In genomic region chr16:85086347-85087291, GRCh38 we compare ENCODE assay signal across 8 cellular contexts. TPM values are rescaled to one million over a fixed set of nuclear protein-coding genes. Genes with fewer than 3 reads are reported as not detected.
DNase-seq lines count a peak whose midpoint lies in the region; ATAC-seq and TF ChIP-seq lines count a peak whose summit lies in the region.

No MANE protein-coding gene starts in this region.

- H3K36me3 ChIP-seq in DOHH2 (ENCODE audit: control insufficient read depth, low read length), result no peaks in the 10 kb centered on the region
- H3K36me3 ChIP-seq in PC-3 (ENCODE audit: low read depth, low read length), result no peaks in the 10 kb centered on the region
- peaks cover 94% of the 10 kb centered on the region for H3K36me3 ChIP-seq in neutrophil
- H3K36me3 ChIP-seq in thoracic aorta, result peaks cover 6% of the 10 kb centered on the region

- H3K4me1 ChIP-seq in DOHH2 (ENCODE audit: control insufficient read depth, low read length) (peaks cover 15% of the 10 kb centered on the region), PC-3 (ENCODE audit: insufficient read depth, low read length) (no peaks in the 10 kb centered on the region), neutrophil (ENCODE audit: control insufficient read depth in 1 of 2, insufficient read depth in 1 of 2, low read depth in 1 of 2, low read length in 1 of 2) (peaks cover 18 to 19% of the 10 kb centered on the region in 2 experiments), thoracic aorta (ENCODE audit: control insufficient read depth in 1 of 2, low read depth in 2 of 2) (peaks cover 13 to 18% of the 10 kb centered on the region in 2 donors)

- DNase-seq in PC-3, result peak; percentile 64
- peak; percentile 79 for DNase-seq in activated T-cell treated with anti-CD3 and anti-CD28 coated beads, Interleukin-2, amount 50 U/mL, for 1 hour
- DNase-seq in fibroblast of peridontal ligament (ENCODE audit: extremely low read depth), result peak; percentile 64
- no peak for DNase-seq in thoracic aorta (ENCODE audit: low spot score)

- H3K9me3 ChIP-seq in DOHH2 (ENCODE audit: control insufficient read depth, insufficient read depth, low read length), result no peaks in the 10 kb centered on the region
- no peaks in the 10 kb centered on the region for H3K9me3 ChIP-seq in PC-3 (ENCODE audit: low read length)
- H3K9me3 ChIP-seq in neutrophil, result no peaks in the 10 kb centered on the region
- no peaks in the 10 kb centered on the region for H3K9me3 ChIP-seq in thoracic aorta

- CTCF ChIA-PET in PC-3 (lab: Charles Lee), result interaction anchor here (0.6 to 1.2 kb wide), 3 partner anchors 30 to 109 kb away, joined by 4 to 5 read pairs (median 5); partner anchors contain the start of gene ZDHHC7

- H4K20me1 ChIP-seq in DOHH2 (ENCODE audit: control insufficient read depth, insufficient read depth, low read depth, low read length), result no peaks in the 10 kb centered on the region
- no peaks in the 10 kb centered on the region for H4K20me1 ChIP-seq in PC-3 (ENCODE audit: low read length)

- POLR2A ChIA-PET in PC-3 (lab: Charles Lee; ENCODE audit: unreplicated experiment), result no interaction called here

- no peaks in the 10 kb centered on the region for H3K9me2 ChIP-seq in DOHH2 (replicated peaks; ENCODE audit: control insufficient read depth, low read length)
- no peaks in the 10 kb centered on the region for H3K9me2 ChIP-seq in PC-3 (replicated peaks; ENCODE audit: low read length)

- H3K4me3 ChIP-seq in DOHH2 (ENCODE audit: low read length), result no peak overlapping the region
- H3K4me3 ChIP-seq in PC-3 (ENCODE audit: low read length), result no peak overlapping the region
- no peak overlapping the region for H3K4me3 ChIP-seq in neutrophil (ENCODE audit: low read depth in 1 of 2, low read length in 1 of 2)
- H3K4me3 ChIP-seq in thoracic aorta, result no peak overlapping the region

- no TSS peak for BruUV-seq in PC-3 (replicated peaks; lab: Mats Ljungman, UMichigan)

- H3K27ac ChIP-seq in DOHH2 (ENCODE audit: low read depth, low read length), result no peak overlapping the region
- no peak overlapping the region for H3K27ac ChIP-seq in PC-3 (ENCODE audit: low read length)
- H3K27ac ChIP-seq in neutrophil, result peak overlapping the region; percentile 27
- H3K27ac ChIP-seq in thoracic aorta, result no peak overlapping the region

- no peak overlapping the region for H3K9ac ChIP-seq in PC-3 (ENCODE audit: low read length)

- H2AFZ ChIP-seq in PC-3 (ENCODE audit: low read length), result no peak overlapping the region

- ATAC-seq in HG03159 (IDR thresholded peaks at IDR 0.05; ENCODE audit: unreplicated experiment), result peak; percentile 58
- ATAC-seq in PC-3, result peak; percentile 81
- no peak for ATAC-seq in thoracic aorta (ENCODE audit: insufficient number of reproducible peaks, low FRiP score, low read depth)
- no peak for ATAC-seq in GM21723 (IDR thresholded peaks at IDR 0.05; ENCODE audit: unreplicated experiment)

- no peaks in the 10 kb centered on the region for H3K79me2 ChIP-seq in DOHH2 (ENCODE audit: control insufficient read depth, low read length)
- H3K79me2 ChIP-seq in PC-3 (ENCODE audit: low read length), result no peaks in the 10 kb centered on the region

- H3K27me3 ChIP-seq in DOHH2 (ENCODE audit: control insufficient read depth, low read length) (peaks cover 19% of the 10 kb centered on the region), PC-3 (ENCODE audit: low read length) (no peaks in the 10 kb centered on the region), neutrophil (peaks cover 14% of the 10 kb centered on the region), thoracic aorta (replicated peaks; ENCODE audit: insufficient read depth) (no peaks in the 10 kb centered on the region)

- no peak overlapping the region for H3K4me2 ChIP-seq in DOHH2 (ENCODE audit: low read length)
- no peak overlapping the region for H3K4me2 ChIP-seq in PC-3 (ENCODE audit: low read length)

- TF ChIP-seq CTCF in DOHH2 (IDR thresholded peaks at IDR 0.05; ENCODE audit: low read depth, low read length, poor library complexity, severe bottlenecking) (peak; percentile 88), PC-3 (conservative IDR thresholded peaks at IDR 0.05; ENCODE audit: low read depth, low read length) (peak; percentile 63), neutrophil (IDR thresholded peaks at IDR 0.05) (peak; percentile 42), thoracic aorta (IDR thresholded peaks at IDR 0.05) (peak; percentile 50)

- H3F3A ChIP-seq in DOHH2 (ENCODE audit: control insufficient read depth, insufficient read depth), result no peaks in the 10 kb centered on the region
- no peaks in the 10 kb centered on the region for H3F3A ChIP-seq in PC-3 (ENCODE audit: low read length, unreplicated experiment)

- intact Hi-C loops in PC-3 (cut with micrococcal nuclease), result loop anchor here (1.0 to 10.0 kb wide), 4 partner anchors 57 to 162 kb away; partner anchors contain the start of gene ZDHHC7

RNA-seq across cellular contexts. Expression of gene CIBAR2, which starts 25.7 kb away (rescaled TPM):
- total RNA-seq in PC-3 (2014; rRNA removed) (not detected in 2 replicates), thoracic aorta (not detected)

RNA-seq across cellular contexts. Expression of gene KIAA0513, which starts 59.0 kb away (rescaled TPM):
- total RNA-seq in PC-3 (2014; rRNA removed) (5.5 and 7.8 TPM in 2 replicates), thoracic aorta (10 to 100 TPM; 13.4 to 50.1 TPM)

Comparison
In these comparisons a context has a peak if more than half of its experiments do, and no peak if none do; other contexts are left out.
1. ATAC-seq: peak in HG03159 (single experiment) and PC-3 (single experiment); none in thoracic aorta (single experiment) and GM21723 (single experiment).
2. Peak in every context shown above with its lines, with median percentiles within 50 percentile points of each other: CTCF ChIP-seq.